ENCODE assay signal across 8 cellular contexts in the genomic region with DNA sequence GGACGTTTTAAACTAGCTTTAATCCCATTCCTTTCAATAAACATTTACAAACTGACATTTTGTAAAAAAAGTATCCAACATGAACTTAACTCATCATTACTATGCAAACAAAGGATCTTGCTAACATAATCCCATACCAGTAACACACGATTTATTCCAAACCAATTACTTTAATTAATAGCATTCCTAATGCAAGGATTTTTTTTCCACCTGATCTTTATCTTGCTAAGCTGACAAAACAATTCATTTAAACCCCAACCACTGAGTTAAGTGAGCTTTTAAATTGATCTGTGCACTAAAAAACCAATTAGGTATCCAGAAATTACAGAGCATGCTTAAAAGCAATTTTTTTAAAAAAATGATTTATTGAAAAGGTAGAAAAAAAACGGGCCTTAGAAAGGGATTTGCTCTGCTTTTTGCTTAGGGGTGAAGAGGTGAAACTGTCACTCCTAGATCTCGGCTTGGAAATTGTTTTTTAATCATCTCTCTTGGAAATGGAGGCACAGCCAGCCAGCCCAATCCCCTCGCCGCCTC. TPM values are rescaled to one million over a fixed set of nuclear protein-coding genes. Genes with fewer than 3 reads are reported as not detected.
A peak's percentile ranks its signal among the peaks of the same experiment; 100 is the strongest.
DNase-seq lines count a peak whose midpoint lies in the region; ATAC-seq and TF ChIP-seq lines count a peak whose summit lies in the region.

No MANE protein-coding gene starts in this region.

- H3K27me3 ChIP-seq in cardiac muscle cell (no peaks in the 10 kb centered on the region), vagina (no peaks in the 10 kb centered on the region)

- CTCF ChIA-PET in MCF 10A (lab: Yijun Ruan, JAX): interaction anchor here (0.5 to 7.6 kb wide), 9 partner anchors 10 to 503 kb away, joined by 3 to 104 read pairs (median 3); no protein-coding TSS in a partner anchor

- ATAC-seq in Right ventricle myocardium inferior: no peak

- no peaks in the 10 kb centered on the region for H3K9me3 Mint-ChIP-seq in MCF 10A (ENCODE audit: unreplicated experiment)

- no peaks in the 10 kb centered on the region for H3K27me3 Mint-ChIP-seq in MCF 10A (ENCODE audit: insufficient read depth, unreplicated experiment)

- H3K4me3 Mint-ChIP-seq in MCF 10A (ENCODE audit: unreplicated experiment): peak overlapping the region; percentile 89

- H3K36me3 ChIP-seq in cardiac muscle cell: no peaks in the 10 kb centered on the region
- H3K36me3 ChIP-seq in mesodermal cell (ENCODE audit: control insufficient read depth, insufficient read depth, low read length): peaks cover 42% of the 10 kb centered on the region
- no peaks in the 10 kb centered on the region for H3K36me3 ChIP-seq in vagina

- 19 to 24% methylated on average over 4 to 6 of the region's 6 CpGs for WGBS in mesodermal cell (ENCODE audit: insufficient coverage in 2 of 2), 2 experiments

- POLR2A ChIA-PET in MCF 10A (lab: Yijun Ruan, JAX): interaction anchor here (0.6 to 6.0 kb wide), 8 partner anchors 11 to 121 kb away, joined by 3 to 74 read pairs (median 6); no protein-coding TSS in a partner anchor

- no peak for TF ChIP-seq POLR2A in vagina (IDR thresholded peaks at IDR 0.05)

- no peak overlapping the region for H3K27ac ChIP-seq in cardiac muscle cell
- no peak overlapping the region for H3K27ac ChIP-seq in mesodermal cell (ENCODE audit: low read depth, low read length, severe bottlenecking)
- H3K27ac ChIP-seq in vagina: peak overlapping the region; percentile 95

- no TSS peak for BruUV-seq in MCF 10A (replicated peaks; lab: Mats Ljungman, UMichigan)

- TF ChIP-seq CTCF in cardiac muscle cell (IDR thresholded peaks at IDR 0.05; ENCODE audit: low read depth, low read length): no peak
- TF ChIP-seq CTCF in MCF 10A (IDR thresholded peaks at IDR 0.05; ENCODE audit: unreplicated experiment): no peak
- no peak for TF ChIP-seq CTCF in vagina (IDR thresholded peaks at IDR 0.05)

- H3K4me1 ChIP-seq in cardiac muscle cell (ENCODE audit: low read depth) (peaks cover 19% of the 10 kb centered on the region), mesodermal cell (ENCODE audit: control insufficient read depth, insufficient read depth, low read length, poor library complexity, severe bottlenecking) (peaks cover 11% of the 10 kb centered on the region), vagina (peaks cover 52% of the 10 kb centered on the region)

- intact Hi-C loops in Right ventricle myocardium inferior (cut with DNase I) (no loop called here), MCF 10A (cut with micrococcal nuclease) (no loop called here), vagina (cut with DNase I) (loop anchor here (2.0 kb wide), 1 partner anchor 62 kb away; no protein-coding TSS in a partner anchor)

- no peaks in the 10 kb centered on the region for H3K9me3 ChIP-seq in cardiac muscle cell (ENCODE audit: low read depth)
- no peaks in the 10 kb centered on the region for H3K9me3 ChIP-seq in mesodermal cell (ENCODE audit: control insufficient read depth, low read length)
- no peaks in the 10 kb centered on the region for H3K9me3 ChIP-seq in vagina

- peak overlapping the region; percentile 75 for H3K27ac Mint-ChIP-seq in MCF 10A (ENCODE audit: low read depth, unreplicated experiment)

- no peak for DNase-seq in cardiac muscle cell (ENCODE audit: low read depth in 1 of 2, low spot score in 1 of 2)
- no peak for DNase-seq in Right ventricle myocardium inferior (ENCODE audit: missing footprints)
- no peak for DNase-seq in MCF 10A (ENCODE audit: unreplicated experiment)
- no peak for DNase-seq in vagina (ENCODE audit: extremely low spot score in 2 of 2)
- DNase-seq in activated gamma-delta T cell (lab: John Stamatoyannopoulos, UW): no peak
- DNase-seq in NCI-H748 (lab: John Stamatoyannopoulos, UW; ENCODE audit: unreplicated experiment): no peak
- DNase-seq in C1 segment of cervical spinal cord (lab: John Stamatoyannopoulos, UW): no peak

- H3K36me3 Mint-ChIP-seq in MCF 10A (ENCODE audit: insufficient read depth, unreplicated experiment): no peaks in the 10 kb centered on the region

- H3K4me3 ChIP-seq in cardiac muscle cell (peak overlapping the region; percentile 80), mesodermal cell (ENCODE audit: extremely low read depth, insufficient read depth, low read length, poor library complexity, severe bottlenecking) (peak overlapping the region; percentile 86), vagina (peak overlapping the region; percentile 79 to 87)

- H3K4me1 Mint-ChIP-seq in MCF 10A (ENCODE audit: insufficient read depth, unreplicated experiment): no peaks in the 10 kb centered on the region

RNA-seq across cellular contexts. Expression of gene SH3BP5, which starts 1.2 kb away (rescaled TPM):
- total RNA-seq in cardiac muscle cell (17.2 and 18.5 TPM in 2 replicates), Right ventricle myocardium inferior (11.7 TPM), MCF 10A (2022) (8.4 and 8.8 TPM in 2 replicates), vagina (78.6 TPM)
- 10.6 and 11.1 TPM in 2 replicates for polyA plus RNA-seq in cardiac muscle cell
- polyA plus RNA-seq in mesodermal cell (2013, experiment 1 of 2): 41.1 TPM
- 40.9 TPM for polyA plus RNA-seq in mesodermal cell (2013, experiment 2 of 2)
